Comparison of ENCODE assay signal across 30 cellular contexts in the genomic region with DNA sequence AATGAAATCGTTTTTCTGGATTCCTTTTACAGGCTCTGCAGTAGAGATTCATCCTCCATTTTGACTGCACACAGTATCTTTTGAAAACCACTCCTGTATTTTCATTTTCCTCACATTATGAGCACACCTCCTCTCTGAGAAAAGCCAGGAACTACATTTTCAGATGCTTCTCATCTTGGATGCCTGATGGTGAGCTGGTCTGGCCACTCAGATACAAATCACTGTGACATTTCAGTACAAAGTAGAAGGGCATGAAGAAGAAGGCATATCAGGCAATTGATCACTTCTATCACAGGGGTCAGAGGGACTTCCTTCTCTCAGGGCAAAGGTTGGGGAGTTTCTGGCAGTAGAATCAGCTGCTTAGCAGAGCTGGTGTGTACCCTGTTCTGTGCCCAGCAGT.
"Had no signal": no experiment of that assay in that cellular context is flagged by ENCODE, and none has a peak within 500 bp of the region (broad histone marks: within the 10 kb centered on the region; RNA-seq: fewer than 3 reads in every experiment).

No MANE protein-coding gene starts in this region.

- DNase-seq: activated CD4-positive, alpha-beta T cell treated with anti-CD3 and anti-CD28 coated beads, Interleukin-2, amount 10 ng/mL, durations not matched to agents 7 days and 5 days; activated CD4-positive, alpha-beta T cell treated with anti-CD3 and anti-CD28 coated beads, Interleukin-2, amount 50 U/mL, for 48 hours; activated CD8-positive, alpha-beta T cell treated with anti-CD3 and anti-CD28 coated beads, Interleukin-2, amount 10 ng/mL, durations not matched to agents 7 days and 5 days; activated gamma-delta T cell; activated naive CD4-positive, alpha-beta T cell treated with Interleukin-2 at 50 U/mL for 16 hours; activated naive CD8-positive, alpha-beta T cell treated with anti-CD3 and anti-CD28 coated beads, Interleukin-2, amount 10 ng/mL, durations not matched to agents 7 days and 5 days; activated T-cell treated with anti-CD3 and anti-CD28 coated beads, Interleukin-2, amount 50 U/mL, for 24 hours; amygdala; Kasumi-1; KG1; NCI-H1105; NCI-H1417 treated with DMSO at 0.1 percent for 48 hours; NCI-H187 treated with DMSO at 0.1 percent for 48 hours; NCI-H2081; NCI-H2171 treated with DMSO at 0.1 percent for 48 hours; NCI-H226; NCI-H524 treated with DMSO at 0.1 percent for 48 hours; NCI-H748 treated with DMSO at 0.1 percent for 48 hours; NK-92 treated with Interleukin-12 subunit alpha and Interleukin-12 subunit beta, amount 100 ng/mL, for 24 hours; OCI-M1; SHP77 treated with DMSO at 0.1 percent for 48 hours; T1000; WERI-Rb-1 had no signal

- H3K27me3 Mint-ChIP-seq: activated CD4-positive, alpha-beta T cell treated with anti-CD3 and anti-CD28 coated beads, Interleukin-2, amount 10 ng/mL, durations not matched to agents 7 days and 5 days; activated naive CD4-positive, alpha-beta T cell treated with anti-CD3 and anti-CD28 coated beads, Interleukin-2, amount 50 U/mL, for 24 hours; activated naive CD8-positive, alpha-beta T cell treated with anti-CD3 and anti-CD28 coated beads, Interleukin-2, amount 10 ng/mL, durations not matched to agents 7 days and 5 days; activated T-cell treated with anti-CD3 and anti-CD28 coated beads, Interleukin-2, amount 50 U/mL, for 24 hours had no signal

- H3K9me3 ChIP-seq: ascending aorta had no signal

- H3K27ac Mint-ChIP-seq: activated CD4-positive, alpha-beta T cell treated with anti-CD3 and anti-CD28 coated beads, Interleukin-2, amount 10 ng/mL, durations not matched to agents 7 days and 5 days; activated CD8-positive, alpha-beta T cell treated with anti-CD3 and anti-CD28 coated beads, Interleukin-2, amount 10 ng/mL, durations not matched to agents 7 days and 5 days; activated naive CD4-positive, alpha-beta T cell treated with anti-CD3 and anti-CD28 coated beads, Interleukin-2, amount 50 U/mL, for 24 hours; activated naive CD8-positive, alpha-beta T cell treated with anti-CD3 and anti-CD28 coated beads, Interleukin-2, amount 10 ng/mL, durations not matched to agents 7 days and 5 days; activated T-cell treated with anti-CD3 and anti-CD28 coated beads, Interleukin-2, amount 50 U/mL, for 24 hours; activated T-helper 2 cell treated with anti-CD3 and anti-CD28 coated beads, Interferon-gamma antibody, Interleukin-2, Interleukin-4, amounts not matched to agents 10 μg/mL and 5 μg/mL and 100 μg/mL, durations not matched to agents 14 hours and 24 hours and 36 hours had no signal

- H3K9me3 Mint-ChIP-seq: activated naive CD4-positive, alpha-beta T cell treated with anti-CD3 and anti-CD28 coated beads, Interleukin-2, amount 50 U/mL, for 24 hours had no signal

- H3K4me3 Mint-ChIP-seq: activated CD4-positive, alpha-beta T cell treated with anti-CD3 and anti-CD28 coated beads, Interleukin-2, amount 10 ng/mL, durations not matched to agents 7 days and 5 days; activated CD8-positive, alpha-beta T cell treated with anti-CD3 and anti-CD28 coated beads, Interleukin-2, amount 10 ng/mL, durations not matched to agents 7 days and 5 days; activated naive CD4-positive, alpha-beta T cell treated with anti-CD3 and anti-CD28 coated beads, Interleukin-2, amount 50 U/mL, for 24 hours; activated naive CD8-positive, alpha-beta T cell treated with anti-CD3 and anti-CD28 coated beads, Interleukin-2, amount 10 ng/mL, durations not matched to agents 7 days and 5 days; activated T-cell treated with anti-CD3 and anti-CD28 coated beads, Interleukin-2, amount 50 U/mL, for 24 hours had no signal

- H3K4me3 ChIP-seq: ascending aorta, breast epithelium, coronary artery, SJSA1 had no signal

- H3K4me1 ChIP-seq: ascending aorta, breast epithelium, SJSA1 had no signal

- H3K27ac ChIP-seq: ascending aorta, breast epithelium, coronary artery, SJSA1, WERI-Rb-1 had no signal

- ATAC-seq: activated CD8-positive, alpha-beta T cell treated with anti-CD3 and anti-CD28 coated beads, Interleukin-2, amount 10 ng/mL, durations not matched to agents 7 days and 5 days; Panc1 had no signal

- H3K4me1 Mint-ChIP-seq: activated CD4-positive, alpha-beta T cell treated with anti-CD3 and anti-CD28 coated beads, Interleukin-2, amount 10 ng/mL, durations not matched to agents 7 days and 5 days; activated naive CD4-positive, alpha-beta T cell treated with anti-CD3 and anti-CD28 coated beads, Interleukin-2, amount 50 U/mL, for 24 hours; activated naive CD8-positive, alpha-beta T cell treated with anti-CD3 and anti-CD28 coated beads, Interleukin-2, amount 10 ng/mL, durations not matched to agents 7 days and 5 days had no signal

- H3K36me3 ChIP-seq: ascending aorta, breast epithelium, SJSA1, WERI-Rb-1 had no signal

- H3K36me3 Mint-ChIP-seq: activated naive CD4-positive, alpha-beta T cell treated with anti-CD3 and anti-CD28 coated beads, Interleukin-2, amount 50 U/mL, for 24 hours; activated naive CD8-positive, alpha-beta T cell treated with anti-CD3 and anti-CD28 coated beads, Interleukin-2, amount 10 ng/mL, durations not matched to agents 7 days and 5 days had no signal

- H3K27me3 ChIP-seq: ascending aorta, breast epithelium, SJSA1 had no signal
